Comparison of ENCODE assay signal across 21 cellular contexts in the genomic region with DNA sequence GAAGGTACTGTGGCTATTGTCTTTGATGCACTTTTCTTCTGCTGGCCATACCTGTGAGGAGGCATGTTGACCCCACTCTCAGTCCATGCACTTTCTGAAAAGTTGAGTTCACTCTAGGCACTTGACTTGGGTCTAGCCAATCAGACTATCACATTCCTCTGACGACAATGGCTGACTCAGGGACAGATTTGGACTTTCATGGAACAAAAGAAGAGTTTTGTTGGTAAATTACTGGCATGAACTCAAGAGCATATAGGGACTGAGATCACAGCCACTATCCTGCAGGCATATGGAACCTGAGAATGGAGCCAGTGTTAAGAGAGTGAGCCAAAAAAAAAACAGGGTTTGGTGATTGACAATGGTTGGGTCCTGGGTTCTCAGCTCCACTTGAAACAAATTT. TPM values are rescaled to one million over a fixed set of nuclear protein-coding genes. Genes with fewer than 3 reads are reported as not detected.
A peak's percentile ranks its signal among the peaks of the same experiment; 100 is the strongest.
DNase-seq lines count a peak whose midpoint lies in the region.
"Had no signal": no experiment of that assay in that cellular context is flagged by ENCODE, and none has a peak within 500 bp of the region (broad histone marks: within the 10 kb centered on the region; RNA-seq: fewer than 3 reads in every experiment).

No MANE protein-coding gene starts in this region.

- H3K27me3 ChIP-seq in effector memory CD4-positive, alpha-beta T cell (replicated peaks; ENCODE audit: control insufficient read depth, insufficient read depth, low read length, poor library complexity, severe bottlenecking) = no peaks in the 10 kb centered on the region
- H3K27me3 ChIP-seq: BE2C, BLaER1 had no signal

- H3K4me3 ChIP-seq in effector memory CD4-positive, alpha-beta T cell (ENCODE audit: insufficient read depth, low read depth, low read length, poor library complexity, severe bottlenecking) = no peak overlapping the region
- H3K4me3 ChIP-seq: BLaER1 had no signal

- no peaks in the 10 kb centered on the region for H3K9me3 ChIP-seq in effector memory CD4-positive, alpha-beta T cell (ENCODE audit: control insufficient read depth, low read length)
- H3K9me3 ChIP-seq: BE2C, BLaER1, Caco-2 had no signal

- no peaks in the 10 kb centered on the region for H3K4me1 ChIP-seq in effector memory CD4-positive, alpha-beta T cell (ENCODE audit: control insufficient read depth, insufficient read depth, low read length, poor library complexity, severe bottlenecking)
- H3K4me1 ChIP-seq: BE2C, Caco-2 had no signal

- DNase-seq in COLO829 (ENCODE audit: low spot score) (peak; percentile 18), HT1080 (ENCODE audit: low read depth) (peak; percentile 37), RPMI7951 (ENCODE audit: low read depth) (peak; percentile 47), foreskin melanocyte (peak; percentile 87), MV-4-11 (lab: John Stamatoyannopoulos, UW) (no peak), activated gamma-delta T cell treated with Interleukin-2 at 50 U/mL for 16 hours (no peak)
- no peak for DNase-seq in effector memory CD4-positive, alpha-beta T cell
- DNase-seq: 8988T; ACHN; BE2C; C1 segment of cervical spinal cord; Caco-2; Calu3; CD4-positive, alpha-beta memory T cell; CD4-positive, CD25-positive, alpha-beta regulatory T cell; CD8-positive, alpha-beta memory T cell; DMS79 treated with DMSO at 0.1 percent for 48 hours; GF-D8 had no signal

- H3K36me3 ChIP-seq in effector memory CD4-positive, alpha-beta T cell (ENCODE audit: control insufficient read depth, insufficient read depth, low read length) = no peaks in the 10 kb centered on the region
- H3K36me3 ChIP-seq: BE2C, BLaER1 had no signal

- H3K27ac ChIP-seq in effector memory CD4-positive, alpha-beta T cell (ENCODE audit: insufficient read depth, low read length, poor library complexity, severe bottlenecking) = no peak overlapping the region
- H3K27ac ChIP-seq: BLaER1 had no signal

RNA-seq across cellular contexts. Expression of a gene that starts 24.6 kb away (rescaled TPM):
- total RNA-seq in HT1080 (2014; rRNA removed; shearing (Covaris generic)) = not detected in 2 replicates
- polyA plus RNA-seq in HT1080 (2015; cell fraction: cytosol; rRNA removed) = not detected in 2 replicates
- polyA plus RNA-seq in HT1080 (2015; cell fraction: nucleus; rRNA removed) = not detected in 2 replicates
- not detected in 2 replicates for total RNA-seq in RPMI7951 (2014; rRNA removed; shearing (Covaris generic))
- total RNA-seq: Caco-2; CD4-positive, alpha-beta memory T cell; CD4-positive, CD25-positive, alpha-beta regulatory T cell; CD8-positive, alpha-beta memory T cell had no signal
- polyA plus RNA-seq: CD14-positive monocyte; CD4-positive, alpha-beta memory T cell; CD4-positive, CD25-positive, alpha-beta regulatory T cell; CD8-positive, alpha-beta memory T cell had no signal

RNA-seq across cellular contexts. Expression of a gene that starts 41.3 kb away (rescaled TPM):
- not detected in 2 replicates for total RNA-seq in HT1080 (2014; rRNA removed; shearing (Covaris generic))
- polyA plus RNA-seq in HT1080 (2015; cell fraction: cytosol; rRNA removed) = not detected in 2 replicates
- not detected in 2 replicates for polyA plus RNA-seq in HT1080 (2015; cell fraction: nucleus; rRNA removed)
- 0.72 TPM in 1 of 2 replicates, not detected in the other for total RNA-seq in RPMI7951 (2014; rRNA removed; shearing (Covaris generic))
- total RNA-seq: A673; Caco-2; Calu3; CD4-positive, alpha-beta memory T cell; CD8-positive, alpha-beta memory T cell had no signal
- polyA plus RNA-seq: CD4-positive, alpha-beta memory T cell; CD4-positive, CD25-positive, alpha-beta regulatory T cell; CD8-positive, alpha-beta memory T cell had no signal

RNA-seq across cellular contexts. Expression of a gene that starts 57.4 kb away (rescaled TPM):
- total RNA-seq in HT1080 (2014; rRNA removed; shearing (Covaris generic)) = not detected in 2 replicates
- 0.17 TPM in 1 of 2 replicates, not detected in the other for polyA plus RNA-seq in HT1080 (2015; cell fraction: cytosol; rRNA removed)
- polyA plus RNA-seq in HT1080 (2015; cell fraction: nucleus; rRNA removed) = not detected in 2 replicates
- total RNA-seq in RPMI7951 (2014; rRNA removed; shearing (Covaris generic)) = 21.0 and 24.3 TPM in 2 replicates
- total RNA-seq: Caco-2; CD4-positive, alpha-beta memory T cell; CD4-positive, CD25-positive, alpha-beta regulatory T cell; CD8-positive, alpha-beta memory T cell had no signal
- polyA plus RNA-seq: CD4-positive, alpha-beta memory T cell; CD4-positive, CD25-positive, alpha-beta regulatory T cell; CD8-positive, alpha-beta memory T cell had no signal

Comparison
In these comparisons a context has a peak if more than half of its experiments do, and no peak if none do; other contexts are left out.
1. DNase-seq: peak in COLO829 (single experiment), HT1080 (single experiment), RPMI7951 (single experiment) and foreskin melanocyte (single experiment); none in MV-4-11 (single experiment), activated gamma-delta T cell treated with Interleukin-2 at 50 U/mL for 16 hours (single experiment) and effector memory CD4-positive, alpha-beta T cell (0 of 3).
2. RNA of a gene that starts 57.4 kb away (total RNA-seq): 21.0 to 24.3 TPM in RPMI7951; not detected in HT1080; every median in the first group is over 10 times any median in the second.